In genomic region chr1:25308168-25308567, GRCh38 we compare ENCODE assay signal across 3 cellular contexts. TPM values are rescaled to one million over a fixed set of nuclear protein-coding genes. Genes with fewer than 3 reads are reported as not detected.
"Had no signal": no experiment of that assay in that cellular context is flagged by ENCODE, and none has a peak within 500 bp of the region (broad histone marks: within the 10 kb centered on the region; RNA-seq: fewer than 3 reads in every experiment).

No MANE protein-coding gene starts in this region.

RNA-seq across cellular contexts. Expression of gene RHD, which starts 35.9 kb away (rescaled TPM):
- total RNA-seq: H1, H4, HFFc6 had no signal
